In the genomic region with DNA sequence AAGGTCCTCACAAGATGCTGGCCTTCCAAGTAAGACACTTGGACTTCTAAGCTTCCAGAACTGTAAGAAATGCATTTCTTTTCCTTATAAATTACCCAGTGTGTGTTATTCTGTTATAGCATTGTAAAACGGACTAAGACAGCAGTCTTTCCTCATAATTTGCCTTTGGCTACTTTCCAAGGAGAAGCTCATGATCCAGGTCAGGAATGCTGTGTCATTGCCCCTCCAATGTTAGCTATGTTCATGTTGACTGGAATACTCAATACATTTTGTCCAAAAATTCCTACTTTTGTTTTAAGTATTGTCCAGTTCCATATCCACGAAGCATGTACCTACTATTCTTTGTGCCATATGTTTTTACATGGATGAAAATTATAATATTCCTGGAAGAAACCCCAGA, we compare ENCODE assay signal across 1 cellular context.
TF ChIP-seq lines count a peak whose summit lies in the region.

No MANE protein-coding gene starts in this region.

TF ChIP-seq in HCT116, 20 proteins besides CTCF, POLR2A, EP300 and RAD21 (continued from another document):
- no peak for TF ChIP-seq POLR2AphosphoS5 (IDR thresholded peaks at IDR 0.05; ENCODE audit: low read depth, low read length)
- no peak for TF ChIP-seq CBX3 (IDR thresholded peaks at IDR 0.05; ENCODE audit: low read depth)
- TF ChIP-seq EZH2 (IDR thresholded peaks at IDR 0.05): no peak
- TF ChIP-seq JUND (IDR thresholded peaks at IDR 0.05): no peak
- no peak for TF ChIP-seq TCF7L2 (IDR thresholded peaks at IDR 0.05; ENCODE audit: borderline replicate concordance, extremely low read depth, insufficient read depth, insufficient read length)
- TF ChIP-seq, protein P1, sequence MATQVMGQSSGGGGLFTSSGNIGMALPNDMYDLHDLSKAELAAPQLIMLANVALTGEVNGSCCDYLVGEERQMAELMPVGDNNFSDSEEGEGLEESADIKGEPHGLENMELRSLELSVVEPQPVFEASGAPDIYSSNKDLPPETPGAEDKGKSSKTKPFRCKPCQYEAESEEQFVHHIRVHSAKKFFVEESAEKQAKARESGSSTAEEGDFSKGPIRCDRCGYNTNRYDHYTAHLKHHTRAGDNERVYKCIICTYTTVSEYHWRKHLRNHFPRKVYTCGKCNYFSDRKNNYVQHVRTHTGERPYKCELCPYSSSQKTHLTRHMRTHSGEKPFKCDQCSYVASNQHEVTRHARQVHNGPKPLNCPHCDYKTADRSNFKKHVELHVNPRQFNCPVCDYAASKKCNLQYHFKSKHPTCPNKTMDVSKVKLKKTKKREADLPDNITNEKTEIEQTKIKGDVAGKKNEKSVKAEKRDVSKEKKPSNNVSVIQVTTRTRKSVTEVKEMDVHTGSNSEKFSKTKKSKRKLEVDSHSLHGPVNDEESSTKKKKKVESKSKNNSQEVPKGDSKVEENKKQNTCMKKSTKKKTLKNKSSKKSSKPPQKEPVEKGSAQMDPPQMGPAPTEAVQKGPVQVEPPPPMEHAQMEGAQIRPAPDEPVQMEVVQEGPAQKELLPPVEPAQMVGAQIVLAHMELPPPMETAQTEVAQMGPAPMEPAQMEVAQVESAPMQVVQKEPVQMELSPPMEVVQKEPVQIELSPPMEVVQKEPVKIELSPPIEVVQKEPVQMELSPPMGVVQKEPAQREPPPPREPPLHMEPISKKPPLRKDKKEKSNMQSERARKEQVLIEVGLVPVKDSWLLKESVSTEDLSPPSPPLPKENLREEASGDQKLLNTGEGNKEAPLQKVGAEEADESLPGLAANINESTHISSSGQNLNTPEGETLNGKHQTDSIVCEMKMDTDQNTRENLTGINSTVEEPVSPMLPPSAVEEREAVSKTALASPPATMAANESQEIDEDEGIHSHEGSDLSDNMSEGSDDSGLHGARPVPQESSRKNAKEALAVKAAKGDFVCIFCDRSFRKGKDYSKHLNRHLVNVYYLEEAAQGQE (IDR thresholded peaks at IDR 0.05; ENCODE audit: low read depth): no peak
